30 cellular contexts compared by ENCODE assay signal in the genomic region with DNA sequence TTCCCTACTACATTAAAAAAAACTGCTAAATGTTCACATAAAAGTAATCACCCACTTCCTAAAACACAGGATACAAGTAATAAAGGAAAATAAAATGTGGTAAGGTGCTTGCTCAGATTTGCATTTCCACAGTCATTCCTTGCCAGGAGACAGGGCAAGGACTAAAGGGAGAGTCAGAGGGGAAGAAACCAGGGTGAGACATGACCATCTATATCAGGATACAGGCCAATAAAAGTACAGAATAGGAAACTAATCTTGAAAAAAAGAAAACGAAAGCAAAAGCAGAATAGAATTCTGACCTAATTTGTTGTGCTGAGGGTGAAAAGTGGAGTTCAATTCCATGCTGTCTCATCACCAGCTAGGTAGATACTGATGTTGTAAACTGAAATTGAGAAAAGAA. TPM values are rescaled to one million over a fixed set of nuclear protein-coding genes. Genes with fewer than 3 reads are reported as not detected.
DNase-seq lines count a peak whose midpoint lies in the region; ATAC-seq and TF ChIP-seq lines count a peak whose summit lies in the region.
"Had no signal": no experiment of that assay in that cellular context is flagged by ENCODE, and none has a peak within 500 bp of the region (broad histone marks: within the 10 kb centered on the region; RNA-seq: fewer than 3 reads in every experiment).

No MANE protein-coding gene starts in this region.

- H3K36me3 ChIP-seq in BLaER1 (no peaks in the 10 kb centered on the region), Loucy (ENCODE audit: insufficient read depth, low read length) (no peaks in the 10 kb centered on the region), heart left ventricle (no peaks in the 10 kb centered on the region)

- peaks cover 8% of the 10 kb centered on the region for H3K4me1 Mint-ChIP-seq in activated CD4-positive, alpha-beta T cell treated with anti-CD3 and anti-CD28 coated beads, Interleukin-2, amount 10 ng/mL, durations not matched to agents 24 days and 14 days
- peaks cover 6% of the 10 kb centered on the region for H3K4me1 Mint-ChIP-seq in activated naive CD8-positive, alpha-beta T cell treated with anti-CD3 and anti-CD28 coated beads, Interleukin-2, amount 50 U/mL, for 24 hours

- 40 to 53% (median 47%) methylated on average over 1 of the region's 1 CpG for WGBS in heart left ventricle, 4 donors

- H3K4me2 ChIP-seq in BLaER1 (peak overlapping the region; percentile 25), Loucy (ENCODE audit: low read depth, low read length, poor library complexity, severe bottlenecking) (peak overlapping the region; percentile 23)
- H3K4me2 ChIP-seq: A549, hepatocyte had no signal

- ATAC-seq in activated naive CD8-positive, alpha-beta T cell treated with anti-CD3 and anti-CD28 coated beads, Interleukin-2, amount 50 U/mL, for 24 hours, result peak; percentile 33
- ATAC-seq in heart left ventricle, result no peak
- no peak for ATAC-seq in HG02623 (IDR thresholded peaks at IDR 0.05; ENCODE audit: unreplicated experiment)
- ATAC-seq: A549, foreskin keratinocyte, left lobe of liver had no signal

- H3K9ac ChIP-seq in BLaER1, result no peak overlapping the region
- no peak overlapping the region for H3K9ac ChIP-seq in Loucy (ENCODE audit: low read depth, low read length, poor library complexity, severe bottlenecking)

- H4K20me1 ChIP-seq in BLaER1, result no peaks in the 10 kb centered on the region
- no peaks in the 10 kb centered on the region for H4K20me1 ChIP-seq in Loucy (ENCODE audit: insufficient read depth, low read length, poor library complexity, severe bottlenecking)

- no peaks in the 10 kb centered on the region for H3F3A ChIP-seq in Loucy (ENCODE audit: low read depth)

- H3K4me1 ChIP-seq in BLaER1, result peaks cover 15% of the 10 kb centered on the region
- H3K4me1 ChIP-seq in Loucy (ENCODE audit: insufficient read depth, low read length, poor library complexity, severe bottlenecking), result no peaks in the 10 kb centered on the region
- no peaks in the 10 kb centered on the region for H3K4me1 ChIP-seq in heart left ventricle
- H3K4me1 ChIP-seq: A549, Caco-2, foreskin keratinocyte had no signal

- H3K27me3 Mint-ChIP-seq in activated CD4-positive, alpha-beta T cell treated with anti-CD3 and anti-CD28 coated beads, Interleukin-2, amount 10 ng/mL, durations not matched to agents 24 days and 14 days, result no peaks in the 10 kb centered on the region
- no peaks in the 10 kb centered on the region for H3K27me3 Mint-ChIP-seq in activated naive CD8-positive, alpha-beta T cell treated with anti-CD3 and anti-CD28 coated beads, Interleukin-2, amount 50 U/mL, for 24 hours
- H3K27me3 Mint-ChIP-seq: activated B cell treated with CpG ODN at 0.5 μM for 24 hours had no signal

- peak overlapping the region; percentile 6 for H3K4me3 Mint-ChIP-seq in activated CD4-positive, alpha-beta T cell treated with anti-CD3 and anti-CD28 coated beads, Interleukin-2, amount 10 ng/mL, durations not matched to agents 24 days and 14 days
- no peak overlapping the region for H3K4me3 Mint-ChIP-seq in activated naive CD8-positive, alpha-beta T cell treated with anti-CD3 and anti-CD28 coated beads, Interleukin-2, amount 50 U/mL, for 24 hours
- H3K4me3 Mint-ChIP-seq: activated B cell treated with CpG ODN at 0.5 μM for 24 hours had no signal

- H3K9me3 Mint-ChIP-seq in activated CD4-positive, alpha-beta T cell treated with anti-CD3 and anti-CD28 coated beads, Interleukin-2, amount 10 ng/mL, durations not matched to agents 24 days and 14 days, result peaks cover 18% of the 10 kb centered on the region
- peaks cover 45% of the 10 kb centered on the region for H3K9me3 Mint-ChIP-seq in activated naive CD8-positive, alpha-beta T cell treated with anti-CD3 and anti-CD28 coated beads, Interleukin-2, amount 50 U/mL, for 24 hours

- no peak for TF ChIP-seq CTCF in Loucy (conservative IDR thresholded peaks at IDR 0.05; ENCODE audit: low read length)
- TF ChIP-seq CTCF in heart left ventricle (IDR thresholded peaks at IDR 0.05), result no peak

- intact Hi-C loops in activated CD4-positive, alpha-beta T cell treated with anti-CD3 and anti-CD28 coated beads, Interleukin-2, amount 10 ng/mL, durations not matched to agents 24 days and 14 days (cut with micrococcal nuclease), result no loop called here
- intact Hi-C loops in heart left ventricle (cut with DNase I), result no loop called here

- H3K27ac ChIP-seq in BLaER1 (no peak overlapping the region), heart left ventricle (no peak overlapping the region)
- H3K27ac ChIP-seq: A549, foreskin keratinocyte, hepatocyte, RWPE1, SK-N-MC, skin epidermis had no signal

- H3K4me3 ChIP-seq in BLaER1, result no peak overlapping the region
- H3K4me3 ChIP-seq in Loucy (ENCODE audit: low read length, poor library complexity, severe bottlenecking), result no peak overlapping the region
- no peak overlapping the region for H3K4me3 ChIP-seq in heart left ventricle
- H3K4me3 ChIP-seq: A549, hepatocyte, SK-N-MC, skin epidermis had no signal

- no peaks in the 10 kb centered on the region for H3K79me2 ChIP-seq in Loucy (ENCODE audit: insufficient read depth, low read length)
- H3K79me2 ChIP-seq: hepatocyte had no signal

- no peaks in the 10 kb centered on the region for H3K36me3 Mint-ChIP-seq in activated CD4-positive, alpha-beta T cell treated with anti-CD3 and anti-CD28 coated beads, Interleukin-2, amount 10 ng/mL, durations not matched to agents 24 days and 14 days (ENCODE audit: low read depth)
- H3K36me3 Mint-ChIP-seq in activated naive CD8-positive, alpha-beta T cell treated with anti-CD3 and anti-CD28 coated beads, Interleukin-2, amount 50 U/mL, for 24 hours (ENCODE audit: low read depth), result peaks cover 7% of the 10 kb centered on the region

- no peak overlapping the region for H2AFZ ChIP-seq in Loucy (ENCODE audit: low read length)
- H2AFZ ChIP-seq: hepatocyte had no signal

- H3K27me3 ChIP-seq in BLaER1 (no peaks in the 10 kb centered on the region), Loucy (ENCODE audit: insufficient read depth, low read length, poor library complexity, severe bottlenecking) (no peaks in the 10 kb centered on the region), heart left ventricle (no peaks in the 10 kb centered on the region)
- H3K27me3 ChIP-seq: foreskin keratinocyte, hepatocyte had no signal

- H3K9me3 ChIP-seq in BLaER1, result peaks cover 71% of the 10 kb centered on the region
- no peaks in the 10 kb centered on the region for H3K9me3 ChIP-seq in Loucy (ENCODE audit: insufficient read depth, low read depth, low read length)
- H3K9me3 ChIP-seq in heart left ventricle, result peaks cover 0 to 45% (median 6%) of the 10 kb centered on the region in 12 donors

- no peak overlapping the region for H3K27ac Mint-ChIP-seq in activated CD4-positive, alpha-beta T cell treated with anti-CD3 and anti-CD28 coated beads, Interleukin-2, amount 10 ng/mL, durations not matched to agents 24 days and 14 days
- no peak overlapping the region for H3K27ac Mint-ChIP-seq in activated naive CD8-positive, alpha-beta T cell treated with anti-CD3 and anti-CD28 coated beads, Interleukin-2, amount 50 U/mL, for 24 hours
- H3K27ac Mint-ChIP-seq: activated B cell treated with CpG ODN at 0.5 μM for 24 hours had no signal

- TF ChIP-seq POLR2A in heart left ventricle (IDR thresholded peaks at IDR 0.05), result no peak

- H3K9me2 ChIP-seq in Loucy (replicated peaks; ENCODE audit: low read depth, low read length), result no peaks in the 10 kb centered on the region

- no peak for DNase-seq in activated CD4-positive, alpha-beta T cell treated with anti-CD3 and anti-CD28 coated beads, Interleukin-2, amount 10 ng/mL, durations not matched to agents 24 days and 14 days
- DNase-seq in activated CD4-positive, alpha-beta T cell treated with anti-CD3 and anti-CD28 coated beads, Interleukin-2, amount 50 U/mL, for 4 hours, result no peak
- no peak for DNase-seq in activated naive CD8-positive, alpha-beta T cell treated with anti-CD3 and anti-CD28 coated beads, Interleukin-2, amount 50 U/mL, for 24 hours
- DNase-seq in heart left ventricle (no peak), HuH-7.5 (ENCODE audit: low spot score) (no peak)
- DNase-seq: activated B cell treated with CpG ODN at 0.5 μM for 24 hours; activated effector memory CD4-positive, alpha-beta T cell treated with anti-CD3 and anti-CD28 coated beads, Interleukin-2, amount 50 U/mL, for 16 hours; amniotic stem cell; Caco-2; DMS79 treated with DMSO at 0.1 percent for 48 hours; effector CD4-positive, alpha-beta T cell; erythroblast; foreskin keratinocyte; H7; Kasumi-1; mesendoderm; NCI-H1092; NCI-H187 treated with DMSO at 0.1 percent for 48 hours; NCI-H526 treated with DMSO at 0.1 percent for 48 hours; occipital lobe; T1000 had no signal

RNA-seq across cellular contexts. Expression of a gene that starts 27.3 kb away (rescaled TPM):
- 34.8 and 35.1 TPM in 2 replicates for total RNA-seq in activated CD4-positive, alpha-beta T cell treated with anti-CD3 and anti-CD28 coated beads, Interleukin-2, amount 10 ng/mL, durations not matched to agents 24 days and 14 days
- total RNA-seq in heart left ventricle, result 10 to 100 TPM in 7 of 9 donors, 1 to 10 TPM in 2; 7.8 to 14.1 (median 11.5) TPM
- 10 to 100 TPM in 1 of 2 donors, 1 to 10 TPM in 1; 7.9 to 12.6 TPM for polyA plus RNA-seq in heart left ventricle

RNA-seq across cellular contexts. Expression of a gene that starts 27.4 kb away (rescaled TPM):
- 28.6 and 30.9 TPM in 2 replicates for total RNA-seq in activated CD4-positive, alpha-beta T cell treated with anti-CD3 and anti-CD28 coated beads, Interleukin-2, amount 10 ng/mL, durations not matched to agents 24 days and 14 days
- 100 to 1,000 TPM in 1 of 9 donors, 10 to 100 TPM in 8; 24.7 to 106 (median 37.9) TPM for total RNA-seq in heart left ventricle
- polyA plus RNA-seq in heart left ventricle, result 10 to 100 TPM; 22.1 to 32.5 TPM
